19 cellular contexts compared by ENCODE assay signal in the genomic region with DNA sequence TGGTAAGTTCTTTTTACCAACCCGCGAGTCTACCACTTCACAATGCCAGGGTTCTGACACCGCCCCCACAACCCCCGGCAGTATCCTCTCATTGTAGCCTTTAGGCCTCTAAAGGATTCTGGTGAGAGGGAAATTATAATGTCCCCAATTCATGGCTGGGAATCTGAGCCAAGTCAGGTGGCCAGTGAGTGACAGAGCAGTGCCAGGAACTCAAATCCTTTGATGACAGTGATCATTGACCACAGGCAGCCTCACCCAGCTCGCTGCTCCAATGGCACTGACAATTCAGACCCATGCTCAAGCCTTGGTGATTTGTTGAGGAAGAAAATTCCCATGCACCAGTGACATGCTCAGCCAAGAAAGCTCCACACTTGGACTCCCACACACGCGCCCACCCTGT.
"Had no signal": no experiment of that assay in that cellular context is flagged by ENCODE, and none has a peak within 500 bp of the region (broad histone marks: within the 10 kb centered on the region; RNA-seq: fewer than 3 reads in every experiment).

No MANE protein-coding gene starts in this region.

- H3K4me3 Mint-ChIP-seq: dendritic cell treated with granulocyte-macrophage colony-stimulating factor and Interleukin-4, amounts not matched to agents 40 ng/mL and 50 ng/mL, for 4 days; effector memory CD8-positive, alpha-beta T cell; immature natural killer cell; naive thymus-derived CD4-positive, alpha-beta T cell; stimulated activated effector memory CD8-positive, alpha-beta T cell treated with anti-CD3 and anti-CD28 coated beads, Interleukin-12 subunit alpha, Interleukin-12 subunit beta, amount 100 ng/mL, for 72 hours; stimulated activated naive CD8-positive, alpha-beta T cell treated with anti-CD3 and anti-CD28 coated beads, Interleukin-15, Interleukin-2, amounts not matched to agents 100 ng/mL and 50 ng/mL, for 24 hours had no signal

- H3K4me1 ChIP-seq: gastroesophageal sphincter had no signal

- ATAC-seq: effector memory CD8-positive, alpha-beta T cell; gastroesophageal sphincter; naive thymus-derived CD4-positive, alpha-beta T cell; right cardiac atrium; stimulated activated effector memory CD8-positive, alpha-beta T cell treated with anti-CD3 and anti-CD28 coated beads, Interleukin-12 subunit alpha, Interleukin-12 subunit beta, amount 100 ng/mL, for 72 hours had no signal

- H3K36me3 ChIP-seq: esophagus muscularis mucosa, gastroesophageal sphincter, ovary, tibial nerve had no signal

- H3K27ac Mint-ChIP-seq: dendritic cell treated with granulocyte-macrophage colony-stimulating factor and Interleukin-4, amounts not matched to agents 40 ng/mL and 50 ng/mL, for 4 days; immature natural killer cell; naive thymus-derived CD4-positive, alpha-beta T cell; progenitor cell of endocrine pancreas; stimulated activated effector memory CD8-positive, alpha-beta T cell treated with anti-CD3 and anti-CD28 coated beads, Interleukin-12 subunit alpha, Interleukin-12 subunit beta, amount 100 ng/mL, for 72 hours; stimulated activated naive CD8-positive, alpha-beta T cell treated with anti-CD3 and anti-CD28 coated beads, Interleukin-15, Interleukin-2, amounts not matched to agents 100 ng/mL and 50 ng/mL, for 24 hours had no signal

- H3K27ac ChIP-seq: epithelial cell of prostate, esophagus muscularis mucosa, gastroesophageal sphincter, ovary, tibial nerve had no signal

- FAIRE-seq: colon, keratinocyte had no signal

- H3K36me3 Mint-ChIP-seq: immature natural killer cell; stimulated activated effector memory CD8-positive, alpha-beta T cell treated with anti-CD3 and anti-CD28 coated beads, Interleukin-12 subunit alpha, Interleukin-12 subunit beta, amount 100 ng/mL, for 72 hours had no signal

- H3K9me3 Mint-ChIP-seq: dendritic cell treated with granulocyte-macrophage colony-stimulating factor and Interleukin-4, amounts not matched to agents 40 ng/mL and 50 ng/mL, for 4 days; effector memory CD8-positive, alpha-beta T cell; immature natural killer cell; stimulated activated effector memory CD8-positive, alpha-beta T cell treated with anti-CD3 and anti-CD28 coated beads, Interleukin-12 subunit alpha, Interleukin-12 subunit beta, amount 100 ng/mL, for 72 hours; stimulated activated naive CD8-positive, alpha-beta T cell treated with anti-CD3 and anti-CD28 coated beads, Interleukin-15, Interleukin-2, amounts not matched to agents 100 ng/mL and 50 ng/mL, for 24 hours had no signal

- DNase-seq: cerebellar nuclear complex; effector memory CD8-positive, alpha-beta T cell; immature natural killer cell; mesendoderm; naive thymus-derived CD4-positive, alpha-beta T cell; ovary; right cardiac atrium; stimulated activated CD4-positive, alpha-beta T cell treated with anti-CD3 and anti-CD28 coated beads, Interleukin-4, amount 100 ng/mL, for 1 hour; stimulated activated CD8-positive, alpha-beta memory T cell treated with anti-CD3 and anti-CD28 coated beads, Interleukin-4, amount 100 ng/mL, for 48 hours had no signal

- H3K27me3 ChIP-seq: esophagus muscularis mucosa, gastroesophageal sphincter, ovary, tibial nerve had no signal

- H3K4me1 Mint-ChIP-seq: immature natural killer cell had no signal

- H3K9me3 ChIP-seq: esophagus muscularis mucosa, gastroesophageal sphincter, ovary, tibial nerve had no signal

- H3K4me3 ChIP-seq: esophagus muscularis mucosa, gastroesophageal sphincter, ovary, tibial nerve had no signal

- H3K27me3 Mint-ChIP-seq: stimulated activated naive CD8-positive, alpha-beta T cell treated with anti-CD3 and anti-CD28 coated beads, Interleukin-15, Interleukin-2, amounts not matched to agents 100 ng/mL and 50 ng/mL, for 24 hours had no signal
